In genomic region chr15:73368301-73369072, GRCh38 we compare ENCODE assay signal across 9 cellular contexts. TPM values are rescaled to one million over a fixed set of nuclear protein-coding genes. Genes with fewer than 3 reads are reported as not detected.
DNase-seq lines count a peak whose midpoint lies in the region; ATAC-seq and TF ChIP-seq lines count a peak whose summit lies in the region.
"Had no signal": no experiment of that assay in that cellular context is flagged by ENCODE, and none has a peak within 500 bp of the region (broad histone marks: within the 10 kb centered on the region; RNA-seq: fewer than 3 reads in every experiment).

Gene HCN4 (minus strand): TSS chr15:73368958. CDS start chr15:73368270, 688 bp downstream.

- H3K27me3 Mint-ChIP-seq in osteocyte (ENCODE audit: unreplicated experiment) (peaks cover 72% of the 10 kb centered on the region), HFFc6 (ENCODE audit: insufficient read depth) (peaks cover 42% of the 10 kb centered on the region)

- peaks cover 4% of the 10 kb centered on the region for H3K4me1 Mint-ChIP-seq in osteocyte (ENCODE audit: unreplicated experiment)
- no peaks in the 10 kb centered on the region for H3K4me1 Mint-ChIP-seq in HFFc6 (ENCODE audit: low read depth)

- H3K27ac ChIP-seq in foreskin keratinocyte = no peak within 1 kb of the TSS

- H3K36me3 Mint-ChIP-seq in osteocyte (ENCODE audit: unreplicated experiment) (no peaks in the 10 kb centered on the region), HFFc6 (ENCODE audit: low read depth) (no peaks in the 10 kb centered on the region)

- H3K4me1 ChIP-seq in foreskin keratinocyte = no peaks in the 10 kb centered on the region

- ATAC-seq in foreskin keratinocyte (peak; percentile 17), GM21717 (IDR thresholded peaks at IDR 0.05; ENCODE audit: unreplicated experiment) (no peak), sciatic nerve (no peak)

- H3K4me3 Mint-ChIP-seq in osteocyte (ENCODE audit: unreplicated experiment) = peak within 1 kb of the TSS; percentile 53
- no peak within 1 kb of the TSS for H3K4me3 Mint-ChIP-seq in HFFc6

- peak; percentile 45 for DNase-seq in GM03348 (ENCODE audit: low spot score)
- peak; percentile 27 for DNase-seq in NCI-H526 treated with DMSO at 0.1 percent for 48 hours (lab: John Stamatoyannopoulos, UW)
- DNase-seq in foreskin keratinocyte = no peak
- no peak for DNase-seq in osteocyte (ENCODE audit: extremely low spot score, unreplicated experiment)
- DNase-seq in activated T-cell treated with anti-CD3 and anti-CD28 coated beads for 4 hours = no peak
- DNase-seq in sciatic nerve (ENCODE audit: low spot score) = no peak
- no peak for DNase-seq in HFFc6

- H3K27ac Mint-ChIP-seq in osteocyte (ENCODE audit: unreplicated experiment) = no peak within 1 kb of the TSS
- no peak within 1 kb of the TSS for H3K27ac Mint-ChIP-seq in HFFc6

- H3K9me3 Mint-ChIP-seq in osteocyte (ENCODE audit: unreplicated experiment) (no peaks in the 10 kb centered on the region), HFFc6 (no peaks in the 10 kb centered on the region)

- TF ChIP-seq CTCF in foreskin keratinocyte (conservative IDR thresholded peaks at IDR 0.05) (no peak), osteocyte (IDR thresholded peaks at IDR 0.05) (no peak), HFFc6 (IDR thresholded peaks at IDR 0.05) (no peak)

- intact Hi-C loops in sciatic nerve (cut with DNase I) = no loop called here

- peaks cover 98% of the 10 kb centered on the region for H3K27me3 ChIP-seq in foreskin keratinocyte

RNA-seq across cellular contexts. Expression of gene HCN4, which starts in this region (rescaled TPM):
- total RNA-seq in foreskin keratinocyte (under 0.01 TPM in 1 of 2 replicates, not detected in the other), osteocyte (not detected in 2 replicates), sciatic nerve (not detected)
- not detected in 2 replicates for polyA plus RNA-seq in foreskin keratinocyte
- not detected for total RNA-seq in HFFc6 (2021; fragmentation: NEBNext Ultra II Directional; extraction: Animal tissue kit (Norgen Biotek cat#: 25700))
- total RNA-seq: NCI-H460 had no signal

Comparison
In these comparisons a context has a peak if more than half of its experiments do, and no peak if none do; other contexts are left out.
1. Peak in ATAC-seq in foreskin keratinocyte; RNA of the gene not detected or under 1 TPM.
2. DNase-seq: peak in GM03348 (single experiment) and NCI-H526 treated with DMSO at 0.1 percent for 48 hours (single experiment); none in foreskin keratinocyte (0 of 2), osteocyte (single experiment), activated T-cell treated with anti-CD3 and anti-CD28 coated beads for 4 hours (single experiment), sciatic nerve (single experiment) and HFFc6 (single experiment).